In genomic region chr20:56430471-56430870, GRCh38 we compare ENCODE assay signal across 12 cellular contexts. TPM values are rescaled to one million over a fixed set of nuclear protein-coding genes. Genes with fewer than 3 reads are reported as not detected.
DNase-seq lines count a peak whose midpoint lies in the region; ATAC-seq and TF ChIP-seq lines count a peak whose summit lies in the region.
"Had no signal": no experiment of that assay in that cellular context is flagged by ENCODE, and none has a peak within 500 bp of the region (broad histone marks: within the 10 kb centered on the region; RNA-seq: fewer than 3 reads in every experiment).

No MANE protein-coding gene starts in this region.

- no peaks in the 10 kb centered on the region for H3K27me3 Mint-ChIP-seq in CD4-positive, alpha-beta memory T cell
- no peaks in the 10 kb centered on the region for H3K27me3 Mint-ChIP-seq in activated CD4-positive, alpha-beta memory T cell treated with anti-CD3 and anti-CD28 coated beads, Interleukin-2, amount 10 ng/mL, durations not matched to agents 7 days and 5 days

- H3K4me3 Mint-ChIP-seq in CD4-positive, alpha-beta memory T cell: peak overlapping the region in 6 of 8 donors; percentile 88 to 98 (median 92)
- no peak overlapping the region for H3K4me3 Mint-ChIP-seq in activated CD4-positive, alpha-beta memory T cell treated with anti-CD3 and anti-CD28 coated beads, Interleukin-2, amount 10 ng/mL, durations not matched to agents 7 days and 5 days
- H3K4me3 Mint-ChIP-seq: nephron progenitor cell had no signal

- H3K4me3 ChIP-seq in AG04450 (ENCODE audit: low read depth, low read length) (no peak overlapping the region), left lung (no peak overlapping the region), ascending aorta (no peak overlapping the region)
- H3K4me3 ChIP-seq in CD4-positive, alpha-beta memory T cell (ENCODE audit: low read length in 2 of 2): no peak overlapping the region
- H3K4me3 ChIP-seq: BLaER1 treated with 17β-estradiol and CSF1 and Interleukin-3, amounts not matched to agents 10 nM and 100 nM; SJSA1 had no signal

- H3K9me3 Mint-ChIP-seq in CD4-positive, alpha-beta memory T cell: peaks cover 0 to 3% (median 0%) of the 10 kb centered on the region in 8 donors
- H3K9me3 Mint-ChIP-seq in activated CD4-positive, alpha-beta memory T cell treated with anti-CD3 and anti-CD28 coated beads, Interleukin-2, amount 10 ng/mL, durations not matched to agents 7 days and 5 days: peaks cover 3% of the 10 kb centered on the region
- H3K9me3 Mint-ChIP-seq: nephron progenitor cell had no signal

- H3K36me3 ChIP-seq in CD4-positive, alpha-beta memory T cell (ENCODE audit: insufficient read depth, low read length): no peaks in the 10 kb centered on the region
- H3K36me3 ChIP-seq in left lung: no peaks in the 10 kb centered on the region
- H3K36me3 ChIP-seq in ascending aorta: no peaks in the 10 kb centered on the region
- H3K36me3 ChIP-seq: BLaER1 treated with 17β-estradiol and CSF1 and Interleukin-3, amounts not matched to agents 10 nM and 100 nM; SJSA1 had no signal

- H3K27ac ChIP-seq in AG04450 (ENCODE audit: low read depth, low read length) (peak overlapping the region; percentile 70), left lung (peak overlapping the region in 1 of 2 donors; percentile 66), ascending aorta (no peak overlapping the region)
- peak overlapping the region; percentile 54 for H3K27ac ChIP-seq in CD4-positive, alpha-beta memory T cell (ENCODE audit: low read depth, low read length)
- H3K27ac ChIP-seq: BLaER1 treated with 17β-estradiol and CSF1 and Interleukin-3, amounts not matched to agents 10 nM and 100 nM; SJSA1 had no signal

- intact Hi-C loops in CD4-positive, alpha-beta memory T cell (cut with micrococcal nuclease): no loop called here
- intact Hi-C loops in left lung (cut with DNase I) (no loop called here), ascending aorta (cut with DNase I) (no loop called here)

- DNase-seq in AG04450 (ENCODE audit: low read depth, low spot score) (no peak), left lung (peak in 1 of 2 donors; percentile 30), ascending aorta (ENCODE audit: low spot score in 2 of 2) (no peak)
- DNase-seq in CD4-positive, alpha-beta memory T cell: no peak
- peak; percentile 6 for DNase-seq in activated CD4-positive, alpha-beta memory T cell treated with anti-CD3 and anti-CD28 coated beads, Interleukin-2, amount 10 ng/mL, durations not matched to agents 7 days and 5 days
- DNase-seq: foreskin melanocyte, NCI-H146, nephron progenitor cell had no signal

- TF ChIP-seq CTCF in AG04450 (IDR thresholded peaks at IDR 0.05; ENCODE audit: low read depth, low read length) (no peak), left lung (IDR thresholded peaks at IDR 0.05) (no peak), ascending aorta (IDR thresholded peaks at IDR 0.05) (no peak)

- CTCF ChIA-PET in AG04450 (lab: Charles Lee): no interaction called here
- CTCF ChIA-PET in CD4-positive, alpha-beta memory T cell (lab: Charles Lee; ENCODE audit: partially characterized antibody): interaction anchor here (2.5 kb wide), 1 partner anchor 32 kb away, joined by 6 read pairs; no protein-coding TSS in a partner anchor
- CTCF ChIA-PET in activated CD4-positive, alpha-beta memory T cell treated with anti-CD3 and anti-CD28 coated beads, Interleukin-2, amount 10 ng/mL, durations not matched to agents 7 days and 5 days (lab: Charles Lee): no interaction called here

- no peaks in the 10 kb centered on the region for H3K27me3 ChIP-seq in AG04450 (ENCODE audit: control insufficient read depth, insufficient read depth, low read length)
- no peaks in the 10 kb centered on the region for H3K27me3 ChIP-seq in CD4-positive, alpha-beta memory T cell (ENCODE audit: insufficient read depth, low read length)
- H3K27me3 ChIP-seq in left lung: no peaks in the 10 kb centered on the region
- H3K27me3 ChIP-seq in ascending aorta: no peaks in the 10 kb centered on the region
- H3K27me3 ChIP-seq: SJSA1 had no signal

- peaks cover 50 to 84% (median 66%) of the 10 kb centered on the region in 4 donors for H3K4me1 Mint-ChIP-seq in CD4-positive, alpha-beta memory T cell
- H3K4me1 Mint-ChIP-seq in activated CD4-positive, alpha-beta memory T cell treated with anti-CD3 and anti-CD28 coated beads, Interleukin-2, amount 10 ng/mL, durations not matched to agents 7 days and 5 days: peaks cover 58% of the 10 kb centered on the region
- H3K4me1 Mint-ChIP-seq: nephron progenitor cell had no signal

- H3K4me1 ChIP-seq in CD4-positive, alpha-beta memory T cell (ENCODE audit: insufficient read depth, low read length): peaks cover 56% of the 10 kb centered on the region
- H3K4me1 ChIP-seq in left lung (peaks cover 22 to 51% of the 10 kb centered on the region in 2 donors), ascending aorta (no peaks in the 10 kb centered on the region)
- H3K4me1 ChIP-seq: SJSA1 had no signal

- H3K27ac Mint-ChIP-seq in CD4-positive, alpha-beta memory T cell: peak overlapping the region; percentile 17 to 98 (median 80)
- no peak overlapping the region for H3K27ac Mint-ChIP-seq in activated CD4-positive, alpha-beta memory T cell treated with anti-CD3 and anti-CD28 coated beads, Interleukin-2, amount 10 ng/mL, durations not matched to agents 7 days and 5 days
- H3K27ac Mint-ChIP-seq: nephron progenitor cell had no signal

- H3K9me3 ChIP-seq in AG04450 (ENCODE audit: control insufficient read depth, insufficient read depth, low read length) (no peaks in the 10 kb centered on the region), left lung (no peaks in the 10 kb centered on the region), ascending aorta (no peaks in the 10 kb centered on the region)
- H3K9me3 ChIP-seq in CD4-positive, alpha-beta memory T cell (ENCODE audit: control insufficient read depth in 1 of 2, low read length in 2 of 2): no peaks in the 10 kb centered on the region
- H3K9me3 ChIP-seq: BLaER1 treated with 17β-estradiol and CSF1 and Interleukin-3, amounts not matched to agents 10 nM and 100 nM; SJSA1 had no signal

- POLR2A ChIA-PET in AG04450 (lab: Yijun Ruan, JAX): interaction anchor here (0.8 to 4.6 kb wide), 6 partner anchors 9 to 38 kb away, joined by 3 to 52 read pairs (median 6); partner anchors contain the start of genes AURKA, CASS4 and CSTF1
- POLR2A ChIA-PET in CD4-positive, alpha-beta memory T cell (lab: Charles Lee; ENCODE audit: partially characterized antibody): interaction anchor here (1.4 to 7.2 kb wide), 4 partner anchors 9 to 38 kb away, joined by 5 to 36 read pairs (median 16); partner anchors contain the start of genes AURKA, CASS4 and CSTF1
- POLR2A ChIA-PET in activated CD4-positive, alpha-beta memory T cell treated with anti-CD3 and anti-CD28 coated beads, Interleukin-2, amount 10 ng/mL, durations not matched to agents 7 days and 5 days (lab: Charles Lee): interaction anchor here (1.0 to 2.9 kb wide), 4 partner anchors 12 to 39 kb away, joined by 3 to 16 read pairs (median 4); partner anchors contain the start of gene CASS4

- peak; percentile 41 for ATAC-seq in left lung
- no peak for ATAC-seq in esophagus mucosa
- no peak for ATAC-seq in HG02588 (IDR thresholded peaks at IDR 0.05; ENCODE audit: unreplicated experiment)

- peaks cover 8 to 10% of the 10 kb centered on the region in 2 donors for H3K36me3 Mint-ChIP-seq in CD4-positive, alpha-beta memory T cell
- peaks cover 48% of the 10 kb centered on the region for H3K36me3 Mint-ChIP-seq in activated CD4-positive, alpha-beta memory T cell treated with anti-CD3 and anti-CD28 coated beads, Interleukin-2, amount 10 ng/mL, durations not matched to agents 7 days and 5 days (ENCODE audit: low read depth)

RNA-seq across cellular contexts. Expression of gene CASS4, which starts 18.4 kb away (rescaled TPM):
- polyA plus RNA-seq in AG04450 (2011; rRNA removed): 36.8 and 41.0 TPM in 2 replicates
- 56.9 and 69.4 TPM in 2 replicates for polyA minus RNA-seq in AG04450 (2011; rRNA and poly(A)+ RNA removed)
- total RNA-seq in CD4-positive, alpha-beta memory T cell: 10 to 100 TPM; 10.8 to 10.9 TPM
- 1 to 10 TPM; 3.3 to 4.9 TPM for polyA plus RNA-seq in CD4-positive, alpha-beta memory T cell
- total RNA-seq in activated CD4-positive, alpha-beta memory T cell treated with anti-CD3 and anti-CD28 coated beads, Interleukin-2, amount 10 ng/mL, durations not matched to agents 7 days and 5 days: 10 to 100 TPM; 13.2 TPM
- 10 to 100 TPM; 14.4 to 28.1 TPM for total RNA-seq in left lung
- total RNA-seq in esophagus mucosa: 0.28 TPM
- 11.2 TPM for total RNA-seq in ascending aorta
- total RNA-seq: SJSA1 had no signal

RNA-seq across cellular contexts. Expression of gene RTF2, which starts 38.0 kb away (rescaled TPM):
- polyA plus RNA-seq in AG04450 (2011; rRNA removed): 147 TPM in 2 replicates
- polyA minus RNA-seq in AG04450 (2011; rRNA and poly(A)+ RNA removed): 68.2 and 73.1 TPM in 2 replicates
- 10 to 100 TPM; 66.0 to 67.0 TPM for total RNA-seq in CD4-positive, alpha-beta memory T cell
- polyA plus RNA-seq in CD4-positive, alpha-beta memory T cell: 100 to 1,000 TPM; 123 to 129 TPM
- 100 to 1,000 TPM; 121 TPM for total RNA-seq in activated CD4-positive, alpha-beta memory T cell treated with anti-CD3 and anti-CD28 coated beads, Interleukin-2, amount 10 ng/mL, durations not matched to agents 7 days and 5 days
- 10 to 100 TPM; 68.2 to 85.1 TPM for total RNA-seq in left lung
- total RNA-seq in esophagus mucosa: 51.0 TPM
- 54.5 TPM for total RNA-seq in ascending aorta

RNA-seq across cellular contexts. Expression of gene CSTF1, which starts 38.0 kb away (rescaled TPM):
- 70.9 and 74.4 TPM in 2 replicates for polyA plus RNA-seq in AG04450 (2011; rRNA removed)
- polyA minus RNA-seq in AG04450 (2011; rRNA and poly(A)+ RNA removed): 104 and 106 TPM in 2 replicates
- 10 to 100 TPM; 50.1 to 55.3 TPM for total RNA-seq in CD4-positive, alpha-beta memory T cell
- 10 to 100 TPM; 40.9 to 48.0 TPM for polyA plus RNA-seq in CD4-positive, alpha-beta memory T cell
- total RNA-seq in activated CD4-positive, alpha-beta memory T cell treated with anti-CD3 and anti-CD28 coated beads, Interleukin-2, amount 10 ng/mL, durations not matched to agents 7 days and 5 days: 10 to 100 TPM; 61.5 to 64.9 TPM
- total RNA-seq in left lung (10 to 100 TPM; 30.0 to 34.3 TPM), esophagus mucosa (18.5 TPM), ascending aorta (13.7 TPM)

RNA-seq across cellular contexts. Expression of gene AURKA, which starts 38.5 kb away (rescaled TPM):
- 28.5 and 31.0 TPM in 2 replicates for polyA plus RNA-seq in AG04450 (2011; rRNA removed)
- polyA minus RNA-seq in AG04450 (2011; rRNA and poly(A)+ RNA removed): 23.4 and 24.1 TPM in 2 replicates
- 1 to 10 TPM; 1.3 to 1.7 TPM for total RNA-seq in CD4-positive, alpha-beta memory T cell
- 1 to 10 TPM in 1 of 2 donors, under 1 TPM in 1; 0.81 to 2.8 TPM for polyA plus RNA-seq in CD4-positive, alpha-beta memory T cell
- total RNA-seq in activated CD4-positive, alpha-beta memory T cell treated with anti-CD3 and anti-CD28 coated beads, Interleukin-2, amount 10 ng/mL, durations not matched to agents 7 days and 5 days: 10 to 100 TPM; 91.9 to 95.4 TPM
- total RNA-seq in left lung: 10 to 100 TPM in 1 of 2 donors, 1 to 10 TPM in 1; 3.7 to 22.3 TPM
- 14.5 TPM for total RNA-seq in esophagus mucosa
- not detected for total RNA-seq in ascending aorta

Comparison
In these comparisons a context has a peak if more than half of its experiments do, and no peak if none do; other contexts are left out.
1. H3K27ac ChIP-seq: peak in AG04450 (single experiment) and CD4-positive, alpha-beta memory T cell (single experiment); none in ascending aorta (0 of 2).